In the genomic region with DNA sequence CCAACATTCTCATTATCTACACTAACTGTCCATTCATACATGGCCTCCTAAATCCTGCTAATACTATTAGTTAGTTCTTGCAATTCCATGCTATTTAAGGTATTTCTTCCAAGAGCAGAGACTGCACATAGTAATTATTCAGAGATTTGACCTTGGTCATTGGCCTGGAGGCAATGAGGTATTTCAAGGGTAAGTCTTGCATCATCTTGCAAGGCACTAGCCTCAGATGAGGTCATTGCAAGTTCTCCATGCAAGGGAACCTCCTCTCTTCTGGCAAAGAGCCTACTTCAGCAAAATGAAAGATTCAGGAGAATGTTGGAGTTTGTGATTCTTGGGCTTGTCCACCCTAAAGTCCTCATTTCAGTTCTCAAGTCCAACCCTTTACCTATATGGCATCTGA, we compare ENCODE assay signal across 31 cellular contexts. TPM values are rescaled to one million over a fixed set of nuclear protein-coding genes. Genes with fewer than 3 reads are reported as not detected.
DNase-seq lines count a peak whose midpoint lies in the region; ATAC-seq and TF ChIP-seq lines count a peak whose summit lies in the region.
"Had no signal": no experiment of that assay in that cellular context is flagged by ENCODE, and none has a peak within 500 bp of the region (broad histone marks: within the 10 kb centered on the region; RNA-seq: fewer than 3 reads in every experiment).

No MANE protein-coding gene starts in this region.

- H3K4me1 ChIP-seq in breast epithelium, result no peaks in the 10 kb centered on the region
- H3K4me1 ChIP-seq in CD8-positive, alpha-beta memory T cell (ENCODE audit: insufficient read depth, low read length), result no peaks in the 10 kb centered on the region
- H3K4me1 ChIP-seq: gastrocnemius medialis had no signal

- no peaks in the 10 kb centered on the region for H3K9me3 ChIP-seq in breast epithelium
- no peaks in the 10 kb centered on the region for H3K9me3 ChIP-seq in CD8-positive, alpha-beta memory T cell (ENCODE audit: low read length)
- H3K9me3 ChIP-seq: gastrocnemius medialis, pancreas, SK-N-SH, tibial artery had no signal

- no peaks in the 10 kb centered on the region for H3K27me3 Mint-ChIP-seq in MCF 10A (ENCODE audit: insufficient read depth, unreplicated experiment)
- no peaks in the 10 kb centered on the region for H3K27me3 Mint-ChIP-seq in CD8-positive, alpha-beta memory T cell
- H3K27me3 Mint-ChIP-seq in nephron progenitor cell (ENCODE audit: low read depth, poor library complexity), result peaks cover 6% of the 10 kb centered on the region
- H3K27me3 Mint-ChIP-seq: activated CD4-positive, alpha-beta T cell treated with anti-CD3 and anti-CD28 coated beads for 36 hours; stimulated activated naive CD8-positive, alpha-beta T cell treated with anti-CD3 and anti-CD28 coated beads, Interleukin-15, amount 100 ng/mL, for 72 hours; T-helper 17 cell had no signal

- BruUV-seq in MCF 10A (replicated peaks; lab: Mats Ljungman, UMichigan), result no TSS peak

- intact Hi-C loops in MCF 10A (cut with micrococcal nuclease), result no loop called here
- intact Hi-C loops in breast epithelium (cut with DNase I; ENCODE audit: low total_unique reads), result no loop called here

- H3K36me3 Mint-ChIP-seq in MCF 10A (ENCODE audit: insufficient read depth, unreplicated experiment), result no peaks in the 10 kb centered on the region
- peaks cover 0 to 3% (median 0%) of the 10 kb centered on the region in 3 donors for H3K36me3 Mint-ChIP-seq in CD8-positive, alpha-beta memory T cell
- no peaks in the 10 kb centered on the region for H3K36me3 Mint-ChIP-seq in nephron progenitor cell (ENCODE audit: low read depth)
- H3K36me3 Mint-ChIP-seq: CD4-positive, alpha-beta memory T cell; natural killer cell treated with Interleukin-12 subunit alpha and Interleukin-12 subunit beta and Interleukin-15 and Interleukin-18, amount 100 ng/mL, for 72 hours had no signal

- no peak overlapping the region for H3K27ac Mint-ChIP-seq in MCF 10A (ENCODE audit: low read depth, unreplicated experiment)
- H3K27ac Mint-ChIP-seq in CD8-positive, alpha-beta memory T cell, result no peak overlapping the region
- H3K27ac Mint-ChIP-seq in nephron progenitor cell, result no peak overlapping the region
- H3K27ac Mint-ChIP-seq: activated CD4-positive, alpha-beta T cell treated with anti-CD3 and anti-CD28 coated beads for 36 hours; CD4-positive, alpha-beta memory T cell; natural killer cell treated with Interleukin-12 subunit alpha and Interleukin-12 subunit beta and Interleukin-15 and Interleukin-18, amount 100 ng/mL, for 72 hours; stimulated activated naive CD8-positive, alpha-beta T cell treated with anti-CD3 and anti-CD28 coated beads, Interleukin-15, amount 100 ng/mL, for 72 hours; T-helper 17 cell had no signal

- no peak overlapping the region for H3K4me3 Mint-ChIP-seq in MCF 10A (ENCODE audit: unreplicated experiment)
- H3K4me3 Mint-ChIP-seq in CD8-positive, alpha-beta memory T cell, result no peak overlapping the region
- no peak overlapping the region for H3K4me3 Mint-ChIP-seq in nephron progenitor cell
- H3K4me3 Mint-ChIP-seq: activated CD4-positive, alpha-beta T cell treated with anti-CD3 and anti-CD28 coated beads for 36 hours; activated T-cell treated with anti-CD3 and anti-CD28 coated beads, Interleukin-2, amount 50 U/mL, for 4 hours; CD4-positive, alpha-beta memory T cell; natural killer cell treated with Interleukin-12 subunit alpha and Interleukin-12 subunit beta and Interleukin-15 and Interleukin-18, amount 100 ng/mL, for 72 hours; stimulated activated naive CD8-positive, alpha-beta T cell treated with anti-CD3 and anti-CD28 coated beads, Interleukin-15, amount 100 ng/mL, for 72 hours; T-helper 17 cell had no signal

- ATAC-seq in GM18907 (IDR thresholded peaks at IDR 0.05; ENCODE audit: unreplicated experiment), result no peak
- ATAC-seq: activated CD4-positive, alpha-beta T cell treated with anti-CD3 and anti-CD28 coated beads for 36 hours; activated T-cell treated with anti-CD3 and anti-CD28 coated beads, Interleukin-2, amount 50 U/mL, for 4 hours; gastrocnemius medialis; left ventricle myocardium superior; natural killer cell treated with Interleukin-12 subunit alpha and Interleukin-12 subunit beta and Interleukin-15 and Interleukin-18, amount 100 ng/mL, for 72 hours; pancreas; right cardiac atrium; stimulated activated naive CD8-positive, alpha-beta T cell treated with anti-CD3 and anti-CD28 coated beads, Interleukin-15, amount 100 ng/mL, for 72 hours; T-helper 17 cell had no signal

- no peaks in the 10 kb centered on the region for H3K27me3 ChIP-seq in breast epithelium
- H3K27me3 ChIP-seq in brain microvascular endothelial cell (replicated peaks), result no peaks in the 10 kb centered on the region
- no peaks in the 10 kb centered on the region for H3K27me3 ChIP-seq in CD8-positive, alpha-beta memory T cell (ENCODE audit: insufficient read depth, low read length, poor library complexity, severe bottlenecking)
- H3K27me3 ChIP-seq: gastrocnemius medialis, pancreas, tibial artery had no signal

- TF ChIP-seq CTCF in MCF 10A (IDR thresholded peaks at IDR 0.05; ENCODE audit: unreplicated experiment) (no peak), breast epithelium (IDR thresholded peaks at IDR 0.05) (no peak), brain microvascular endothelial cell (IDR thresholded peaks at IDR 0.05; ENCODE audit: low read depth, low read length, missing control alignments) (no peak), fibroblast of villous mesenchyme (IDR thresholded peaks at IDR 0.05; ENCODE audit: insufficient read depth, low read depth, low read length) (no peak), nephron progenitor cell (IDR thresholded peaks at IDR 0.05) (no peak)

- H3K4me1 Mint-ChIP-seq in MCF 10A (ENCODE audit: insufficient read depth, unreplicated experiment) (peaks cover 9% of the 10 kb centered on the region), nephron progenitor cell (no peaks in the 10 kb centered on the region)
- no peaks in the 10 kb centered on the region for H3K4me1 Mint-ChIP-seq in CD8-positive, alpha-beta memory T cell
- H3K4me1 Mint-ChIP-seq: activated CD4-positive, alpha-beta T cell treated with anti-CD3 and anti-CD28 coated beads for 36 hours; CD4-positive, alpha-beta memory T cell; stimulated activated naive CD8-positive, alpha-beta T cell treated with anti-CD3 and anti-CD28 coated beads, Interleukin-15, amount 100 ng/mL, for 72 hours had no signal

- POLR2A ChIA-PET in MCF 10A (lab: Yijun Ruan, JAX), result no interaction called here
- POLR2A ChIA-PET in CD8-positive, alpha-beta memory T cell (lab: Charles Lee), result no interaction called here

- H3K27ac ChIP-seq in breast epithelium, result no peak overlapping the region
- H3K27ac ChIP-seq in brain microvascular endothelial cell, result no peak overlapping the region
- H3K27ac ChIP-seq in CD8-positive, alpha-beta memory T cell (ENCODE audit: low read depth, low read length), result no peak overlapping the region
- H3K27ac ChIP-seq: 22Rv1, gastrocnemius medialis, pancreas, RWPE1, tibial artery had no signal

- H3K9me3 Mint-ChIP-seq in MCF 10A (ENCODE audit: unreplicated experiment) (no peaks in the 10 kb centered on the region), nephron progenitor cell (peaks cover 6% of the 10 kb centered on the region)
- H3K9me3 Mint-ChIP-seq in CD8-positive, alpha-beta memory T cell, result peaks cover 0 to 2% (median 0%) of the 10 kb centered on the region in 5 donors

- DNase-seq in MCF 10A (ENCODE audit: unreplicated experiment), result peak; percentile 26
- DNase-seq in breast epithelium (ENCODE audit: low spot score in 2 of 2), result no peak
- peak; percentile 38 for DNase-seq in brain microvascular endothelial cell
- peak; percentile 50 for DNase-seq in fibroblast of villous mesenchyme (ENCODE audit: low read depth)
- DNase-seq in dermis blood vessel endothelial cell, result no peak
- no peak for DNase-seq in CD8-positive, alpha-beta memory T cell
- DNase-seq in nephron progenitor cell, result no peak
- DNase-seq: activated CD4-positive, alpha-beta T cell treated with anti-CD3 and anti-CD28 coated beads for 36 hours; activated naive CD4-positive, alpha-beta T cell; activated T-cell treated with anti-CD3 and anti-CD28 coated beads, Interleukin-2, amount 50 U/mL, for 4 hours; AML-193; amniotic stem cell; CD4-positive, alpha-beta memory T cell; DMS153; gastrocnemius medialis; H7; hypothalamus; left ventricle myocardium superior; NCI-H1092 treated with DMSO at 0.1 percent for 48 hours; NCI-H1930; NCI-H774; pancreas; right cardiac atrium; SK-N-SH; stimulated activated naive CD8-positive, alpha-beta T cell treated with anti-CD3 and anti-CD28 coated beads, Interleukin-15, amount 100 ng/mL, for 72 hours; T-helper 17 cell; tibial artery had no signal

- no peak overlapping the region for H3K4me3 ChIP-seq in breast epithelium
- no peak overlapping the region for H3K4me3 ChIP-seq in brain microvascular endothelial cell (ENCODE audit: low read depth, low read length)
- no peak overlapping the region for H3K4me3 ChIP-seq in fibroblast of villous mesenchyme (ENCODE audit: low read depth, low read length)
- no peak overlapping the region for H3K4me3 ChIP-seq in CD8-positive, alpha-beta memory T cell (ENCODE audit: low read length)
- H3K4me3 ChIP-seq: gastrocnemius medialis, pancreas, tibial artery had no signal

- CTCF ChIA-PET in MCF 10A (lab: Yijun Ruan, JAX), result interaction anchor here (1.5 kb wide), 1 partner anchor 46 kb away, joined by 5 read pairs; no protein-coding TSS in a partner anchor
- CTCF ChIA-PET in CD8-positive, alpha-beta memory T cell (lab: Charles Lee), result interaction anchor here (0.7 kb wide), 1 partner anchor 107 kb away, joined by 3 read pairs; no protein-coding TSS in a partner anchor

- in situ Hi-C loops in brain microvascular endothelial cell (cut with HindIII; ENCODE audit: low pct_ligation_motif_present, low sequenced_read_pairs), result no loop called here

- no peak for TF ChIP-seq POLR2A in breast epithelium (IDR thresholded peaks at IDR 0.05)

- no peaks in the 10 kb centered on the region for H3K36me3 ChIP-seq in breast epithelium
- no peaks in the 10 kb centered on the region for H3K36me3 ChIP-seq in brain microvascular endothelial cell (replicated peaks)
- no peaks in the 10 kb centered on the region for H3K36me3 ChIP-seq in CD8-positive, alpha-beta memory T cell (ENCODE audit: insufficient read depth, low read length)
- H3K36me3 ChIP-seq: gastrocnemius medialis, pancreas, tibial artery had no signal

RNA-seq across cellular contexts. Expression of a gene that starts 48.5 kb away (rescaled TPM):
- 6.0 and 8.8 TPM in 2 replicates for total RNA-seq in MCF 10A (2022)
- 10 to 100 TPM in 2 of 3 donors, 1 to 10 TPM in 1; 8.0 to 34.4 (median 22.0) TPM for total RNA-seq in breast epithelium
- total RNA-seq in fibroblast of villous mesenchyme, result 4.2 and 15.1 TPM in 2 replicates
- total RNA-seq in dermis blood vessel endothelial cell, result 0.68 and 1.6 TPM in 2 replicates
- 10 to 100 TPM in 1 of 2 experiments, 1 to 10 TPM in 1; 8.9 to 10.0 TPM for total RNA-seq in CD8-positive, alpha-beta memory T cell
- 4.0 TPM for polyA plus RNA-seq in CD8-positive, alpha-beta memory T cell

Comparison
In these comparisons a context has a peak if more than half of its experiments do, and no peak if none do; other contexts are left out.
1. DNase-seq: peak in MCF 10A (single experiment), brain microvascular endothelial cell (single experiment) and fibroblast of villous mesenchyme (single experiment); none in breast epithelium (0 of 2), dermis blood vessel endothelial cell (single experiment), CD8-positive, alpha-beta memory T cell (0 of 5) and nephron progenitor cell (single experiment).